ENCODE assay signal across 8 cellular contexts in the genomic region with DNA sequence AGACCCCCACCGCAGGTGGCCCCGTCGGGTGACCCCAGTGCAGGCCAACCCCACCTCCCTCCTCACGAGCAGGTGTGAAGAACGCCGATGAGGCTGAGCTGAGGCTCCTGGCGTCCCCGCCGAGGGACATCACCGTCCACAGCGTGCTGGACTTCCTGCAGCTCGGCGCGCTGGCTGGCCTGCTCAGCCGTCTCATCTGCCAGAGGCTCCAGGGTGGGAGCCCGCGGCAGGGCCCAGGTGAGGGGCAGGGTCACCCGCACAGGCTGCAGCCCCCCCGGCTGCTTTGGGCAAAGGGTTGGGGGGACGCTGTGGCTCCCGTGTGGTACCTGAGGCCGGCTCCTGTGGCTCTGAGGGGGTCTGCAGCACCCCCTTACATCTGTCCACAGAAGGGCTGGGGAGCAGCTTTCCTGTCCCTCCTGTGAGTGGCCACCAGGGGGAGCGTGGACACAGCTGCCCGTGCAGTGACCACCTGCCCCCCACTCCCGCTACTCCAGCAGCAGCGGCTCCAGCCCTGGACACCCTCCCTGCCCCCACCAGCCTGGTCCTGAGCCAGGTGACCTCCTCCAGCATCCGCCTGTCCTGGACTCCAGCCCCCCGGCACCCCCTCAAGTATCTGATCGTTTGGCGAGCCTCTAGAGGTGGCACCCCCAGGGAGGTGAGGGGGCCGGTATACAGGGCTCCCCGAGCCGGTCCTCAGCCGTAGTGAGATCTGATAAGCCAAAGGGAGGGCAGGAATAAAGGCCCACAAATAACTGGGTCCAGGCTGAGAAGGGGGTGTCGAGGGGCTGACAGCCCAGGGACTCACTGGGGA. TPM values are rescaled to one million over a fixed set of nuclear protein-coding genes. Genes with fewer than 3 reads are reported as not detected.
A peak's percentile ranks its signal among the peaks of the same experiment; 100 is the strongest.
DNase-seq lines count a peak whose midpoint lies in the region; ATAC-seq and TF ChIP-seq lines count a peak whose summit lies in the region.

No MANE protein-coding gene starts in this region.

- H3K4me3 ChIP-seq in astrocyte of the cerebellum (ENCODE audit: low read depth, low read length) = no peak overlapping the region
- H3K4me3 ChIP-seq in thoracic aorta = no peak overlapping the region

- peak; percentile 81 for TF ChIP-seq CTCF in astrocyte of the cerebellum (IDR thresholded peaks at IDR 0.05; ENCODE audit: low read depth, low read length, missing control alignments)
- peak; percentile 74 for TF ChIP-seq CTCF in thoracic aorta (IDR thresholded peaks at IDR 0.05)

- peak; percentile 36 for DNase-seq in stimulated activated CD4-positive, alpha-beta T cell treated with anti-CD3 and anti-CD28 coated beads, Interleukin-4, amount 100 ng/mL, for 1 hour
- no peak for DNase-seq in stimulated activated CD4-positive, alpha-beta T cell treated with anti-CD3 and anti-CD28 coated beads, Interleukin-12 subunit alpha, Interleukin-12 subunit beta, amount 100 ng/mL, for 4 hours
- DNase-seq in NCI-H345 treated with DMSO at 0.1 percent for 48 hours (lab: John Stamatoyannopoulos, UW; ENCODE audit: unreplicated experiment) (peak; percentile 17), astrocyte of the cerebellum (ENCODE audit: low read depth) (peak; percentile 4), inferior parietal cortex (ENCODE audit: extremely low spot score) (peak; percentile 22), thoracic aorta (ENCODE audit: low spot score) (no peak), SKM-1 (lab: John Stamatoyannopoulos, UW; ENCODE audit: unreplicated experiment) (no peak), medulla oblongata (ENCODE audit: extremely low spot score) (no peak)

- H3K9me3 ChIP-seq in thoracic aorta = no peaks in the 10 kb centered on the region

- no peaks in the 10 kb centered on the region for H3K36me3 ChIP-seq in thoracic aorta

- no peak for ATAC-seq in thoracic aorta (ENCODE audit: insufficient number of reproducible peaks, low FRiP score, low read depth)

- no peaks in the 10 kb centered on the region for H3K4me1 ChIP-seq in thoracic aorta (ENCODE audit: control insufficient read depth in 1 of 2, low read depth in 2 of 2)

- no peaks in the 10 kb centered on the region for H3K27me3 ChIP-seq in thoracic aorta (replicated peaks; ENCODE audit: insufficient read depth)

- in situ Hi-C loops in astrocyte of the cerebellum (cut with HindIII; ENCODE audit: low sequenced_read_pairs) = no loop called here

- H3K27ac ChIP-seq in thoracic aorta = no peak overlapping the region

RNA-seq across cellular contexts. Expression of gene COL20A1, which starts 16.5 kb away (rescaled TPM):
- total RNA-seq in thoracic aorta = not detected

RNA-seq across cellular contexts. Expression of gene ARFGAP1, which starts 36.9 kb away (rescaled TPM):
- 100 to 1,000 TPM; 110 to 119 TPM for total RNA-seq in thoracic aorta

RNA-seq across cellular contexts. Expression of gene CHRNA4, which starts 51.7 kb away (rescaled TPM):
- total RNA-seq in thoracic aorta = not detected

RNA-seq across cellular contexts. Expression of gene NKAIN4, which starts 55.2 kb away (rescaled TPM):
- total RNA-seq in thoracic aorta = not detected

Comparison
In these comparisons a context has a peak if more than half of its experiments do, and no peak if none do; other contexts are left out.
1. DNase-seq: peak in stimulated activated CD4-positive, alpha-beta T cell treated with anti-CD3 and anti-CD28 coated beads, Interleukin-4, amount 100 ng/mL, for 1 hour (single experiment), NCI-H345 treated with DMSO at 0.1 percent for 48 hours (single experiment), astrocyte of the cerebellum (single experiment) and inferior parietal cortex (single experiment); none in stimulated activated CD4-positive, alpha-beta T cell treated with anti-CD3 and anti-CD28 coated beads, Interleukin-12 subunit alpha, Interleukin-12 subunit beta, amount 100 ng/mL, for 4 hours (single experiment), thoracic aorta (single experiment), SKM-1 (single experiment) and medulla oblongata (single experiment).